In genomic region chr2:10390369-10390801, GRCh38 we compare ENCODE assay signal across 1 cellular context.
TF ChIP-seq lines count a peak whose summit lies in the region.

No MANE protein-coding gene starts in this region.

TF ChIP-seq in GM12878, 131 proteins besides CTCF, POLR2A, EP300 and RAD21:
- TF ChIP-seq ELK1 (IDR thresholded peaks at IDR 0.05; ENCODE audit: low read depth, low read length) (no peak), SPI1 (IDR thresholded peaks at IDR 0.05; ENCODE audit: borderline replicate concordance, insufficient read depth, low read depth, low read length) (peak; percentile 55; the same call in 1 of the 2 replicates), ZBTB4 (CRISPR knock-in tag; IDR thresholded peaks at IDR 0.05) (no peak), SMARCA5 (IDR thresholded peaks at IDR 0.05) (no peak), CREB1 (IDR thresholded peaks at IDR 0.05; ENCODE audit: low read depth) (no peak)
